In genomic region chr2:6309415-6310185, GRCh38 we compare ENCODE assay signal across 14 cellular contexts.
DNase-seq lines count a peak whose midpoint lies in the region; ATAC-seq and TF ChIP-seq lines count a peak whose summit lies in the region.
"Had no signal": no experiment of that assay in that cellular context is flagged by ENCODE, and none has a peak within 500 bp of the region (broad histone marks: within the 10 kb centered on the region; RNA-seq: fewer than 3 reads in every experiment).

No MANE protein-coding gene starts in this region.

- no TSS peak for BruUV-seq in OCI-LY7 (replicated peaks; lab: Mats Ljungman, UMichigan)

- DNase-seq in GM10248 (ENCODE audit: extremely low spot score) (peak; percentile 57), OCI-LY7 (ENCODE audit: low spot score) (peak; percentile 95), OCI-M1 (lab: John Stamatoyannopoulos, UW) (no peak), NCI-H1105 (lab: John Stamatoyannopoulos, UW) (no peak)
- no peak for DNase-seq in stimulated activated effector memory CD8-positive, alpha-beta T cell treated with anti-CD3 and anti-CD28 coated beads, Interleukin-12 subunit alpha, Interleukin-12 subunit beta, amount 100 ng/mL, for 72 hours (ENCODE audit: low spot score in 2 of 2)
- no peak for DNase-seq in stimulated activated CD8-positive, alpha-beta memory T cell treated with anti-CD3 and anti-CD28 coated beads, Interleukin-4, amount 100 ng/mL, for 48 hours
- DNase-seq: activated CD4-positive, alpha-beta T cell treated with anti-CD3 and anti-CD28 coated beads for 48 hours; AML-193; erythroblast; PC-3 had no signal

- no peaks in the 10 kb centered on the region for H4K20me1 ChIP-seq in OCI-LY7 (ENCODE audit: insufficient read depth, low read length)

- peaks cover 28% of the 10 kb centered on the region for H3K9me3 ChIP-seq in OCI-LY7 (ENCODE audit: low read length)

- peak overlapping the region; percentile 99 for H3K27ac ChIP-seq in OCI-LY7 (ENCODE audit: low read depth, low read length, poor library complexity, severe bottlenecking)

- H3K9me3 Mint-ChIP-seq in stimulated activated effector memory CD8-positive, alpha-beta T cell treated with anti-CD3 and anti-CD28 coated beads, Interleukin-12 subunit alpha, Interleukin-12 subunit beta, amount 100 ng/mL, for 72 hours: no peaks in the 10 kb centered on the region

- CTCF ChIA-PET in GM10248 (lab: Yijun Ruan, JAX): interaction anchor here (1.3 to 1.8 kb wide), 2 partner anchors 16 to 36 kb away, joined by 3 to 4 read pairs; no protein-coding TSS in a partner anchor
- CTCF ChIA-PET in OCI-LY7 (lab: Charles Lee; ENCODE audit: unreplicated experiment): interaction anchor here (0.7 to 2.1 kb wide), 4 partner anchors 8 to 55 kb away, joined by 3 to 8 read pairs (median 4); no protein-coding TSS in a partner anchor

- peak overlapping the region; percentile 78 for H3K4me2 ChIP-seq in OCI-LY7 (ENCODE audit: low read length)

- H3K4me1 Mint-ChIP-seq in stimulated activated effector memory CD8-positive, alpha-beta T cell treated with anti-CD3 and anti-CD28 coated beads, Interleukin-12 subunit alpha, Interleukin-12 subunit beta, amount 100 ng/mL, for 72 hours: no peaks in the 10 kb centered on the region

- peaks cover 19% of the 10 kb centered on the region for H3K36me3 ChIP-seq in OCI-LY7 (ENCODE audit: insufficient read depth, low read length)

- H3K4me1 ChIP-seq in OCI-LY7 (ENCODE audit: insufficient read depth, low read length, poor library complexity, severe bottlenecking): peaks cover 70% of the 10 kb centered on the region

- no peaks in the 10 kb centered on the region for H3K36me3 Mint-ChIP-seq in stimulated activated effector memory CD8-positive, alpha-beta T cell treated with anti-CD3 and anti-CD28 coated beads, Interleukin-12 subunit alpha, Interleukin-12 subunit beta, amount 100 ng/mL, for 72 hours

- peak overlapping the region; percentile 59 for H3K4me3 ChIP-seq in OCI-LY7 (ENCODE audit: low read depth, low read length, poor library complexity, severe bottlenecking)

- intact Hi-C loops in OCI-LY7 (cut with micrococcal nuclease; ENCODE audit: unreplicated experiment): loop anchor here (1.0 to 2.0 kb wide), 4 partner anchors 33 to 613 kb away; no protein-coding TSS in a partner anchor

- POLR2A ChIA-PET in GM10248 (lab: Yijun Ruan, JAX) (no interaction called here), OCI-LY7 (lab: Charles Lee) (interaction anchor here (0.7 to 11.0 kb wide), 15 partner anchors 8 to 610 kb away, joined by 3 to 285 read pairs (median 5); no protein-coding TSS in a partner anchor)

- TF ChIP-seq CTCF in GM10248 (IDR thresholded peaks at IDR 0.05; ENCODE audit: control extremely low read depth, extremely low read depth, low read depth, missing control alignments) (no peak), OCI-LY7 (conservative IDR thresholded peaks at IDR 0.05; ENCODE audit: low read length) (no peak)

- no peak overlapping the region for H3K27ac Mint-ChIP-seq in stimulated activated effector memory CD8-positive, alpha-beta T cell treated with anti-CD3 and anti-CD28 coated beads, Interleukin-12 subunit alpha, Interleukin-12 subunit beta, amount 100 ng/mL, for 72 hours

- no peaks in the 10 kb centered on the region for H3K79me2 ChIP-seq in OCI-LY7 (ENCODE audit: insufficient read depth, low read depth, low read length)

- ATAC-seq in GM19463 (IDR thresholded peaks at IDR 0.05; ENCODE audit: unreplicated experiment) (peak; percentile 79), HG03039 (IDR thresholded peaks at IDR 0.05; ENCODE audit: unreplicated experiment) (peak; percentile 77)
- ATAC-seq in stimulated activated effector memory CD8-positive, alpha-beta T cell treated with anti-CD3 and anti-CD28 coated beads, Interleukin-12 subunit alpha, Interleukin-12 subunit beta, amount 100 ng/mL, for 72 hours: no peak
- ATAC-seq: left lobe of liver, PC-3, sciatic nerve had no signal

- no peak overlapping the region for H3K4me3 Mint-ChIP-seq in stimulated activated effector memory CD8-positive, alpha-beta T cell treated with anti-CD3 and anti-CD28 coated beads, Interleukin-12 subunit alpha, Interleukin-12 subunit beta, amount 100 ng/mL, for 72 hours

- peak overlapping the region; percentile 57; the same call in 1 of the 2 replicates for H2AFZ ChIP-seq in OCI-LY7 (ENCODE audit: low read length)

- no peaks in the 10 kb centered on the region for H3K9me2 ChIP-seq in OCI-LY7 (ENCODE audit: insufficient read depth, low read length)

Comparison
In these comparisons a context has a peak if more than half of its experiments do, and no peak if none do; other contexts are left out.
1. DNase-seq: peak in GM10248 (single experiment) and OCI-LY7 (single experiment); none in stimulated activated effector memory CD8-positive, alpha-beta T cell treated with anti-CD3 and anti-CD28 coated beads, Interleukin-12 subunit alpha, Interleukin-12 subunit beta, amount 100 ng/mL, for 72 hours (0 of 2), stimulated activated CD8-positive, alpha-beta memory T cell treated with anti-CD3 and anti-CD28 coated beads, Interleukin-4, amount 100 ng/mL, for 48 hours (single experiment), OCI-M1 (single experiment) and NCI-H1105 (single experiment).